3 cellular contexts compared by ENCODE assay signal in the genomic region with DNA sequence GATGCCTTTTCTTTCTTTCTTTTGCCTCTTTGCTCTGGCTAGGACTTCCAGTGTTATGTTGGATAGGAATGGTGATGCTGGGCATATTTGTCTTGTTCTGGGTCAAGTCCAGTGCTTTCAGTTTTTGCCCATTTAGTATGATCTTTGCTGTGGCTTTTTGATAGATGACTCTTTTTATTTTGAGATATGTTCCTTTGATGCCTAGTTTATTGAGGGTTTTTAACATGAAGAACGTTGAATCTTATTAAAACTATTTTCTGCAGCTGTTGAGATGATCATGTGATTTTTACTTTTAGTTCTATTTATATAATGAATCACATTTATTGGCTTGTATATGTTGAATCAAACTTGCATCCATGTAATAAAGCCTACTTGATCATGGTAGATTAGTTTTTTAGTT.
"Had no signal": no experiment of that assay in that cellular context is flagged by ENCODE, and none has a peak within 500 bp of the region (broad histone marks: within the 10 kb centered on the region; RNA-seq: fewer than 3 reads in every experiment).

No MANE protein-coding gene starts in this region.

- H3K4me3 ChIP-seq: GM12878 had no signal

- ATAC-seq: GM12878 had no signal

- DNase-seq: GDM1, GF-D8 had no signal
